Comparison of ENCODE assay signal across 8 cellular contexts in genomic region chr11:64225608-64226506, GRCh38. TPM values are rescaled to one million over a fixed set of nuclear protein-coding genes. Genes with fewer than 3 reads are reported as not detected.
DNase-seq lines count a peak whose midpoint lies in the region; ATAC-seq and TF ChIP-seq lines count a peak whose summit lies in the region.

NUDT22 (plus strand) TSS chr11:64226274; CDS start chr11:64226653, 379 bp downstream.
A gene with protein sequence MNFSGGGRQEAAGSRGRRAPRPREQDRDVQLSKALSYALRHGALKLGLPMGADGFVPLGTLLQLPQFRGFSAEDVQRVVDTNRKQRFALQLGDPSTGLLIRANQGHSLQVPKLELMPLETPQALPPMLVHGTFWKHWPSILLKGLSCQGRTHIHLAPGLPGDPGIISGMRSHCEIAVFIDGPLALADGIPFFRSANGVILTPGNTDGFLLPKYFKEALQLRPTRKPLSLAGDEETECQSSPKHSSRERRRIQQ (minus strand): TSS chr11:64226186. CDS start chr11:64225860, 326 bp downstream.

- CTCF ChIA-PET in Caco-2 (lab: Charles Lee), result interaction anchor here (0.6 to 1.5 kb wide), 5 partner anchors 21 to 365 kb away, joined by 3 to 7 read pairs (median 5); partner anchors contain the start of gene ESRRA
- CTCF ChIA-PET in activated naive CD4-positive, alpha-beta T cell treated with anti-CD3 and anti-CD28 coated beads for 36 hours (lab: Charles Lee), result interaction anchor here (0.9 to 3.2 kb wide), 4 partner anchors 10 to 76 kb away, joined by 3 to 13 read pairs (median 9); partner anchors contain the start of gene FERMT3

- DNase-seq in Caco-2 (peak; percentile 82 to 92), MG63 (peak; percentile 80), SK-N-MC (ENCODE audit: low read depth, low spot score) (no peak), germinal center (ENCODE audit: low spot score) (peak; percentile 91), occipital lobe (lab: John Stamatoyannopoulos, UW) (peak; percentile 85), superior temporal gyrus (ENCODE audit: extremely low spot score) (peak; percentile 92)
- DNase-seq in activated naive CD4-positive, alpha-beta T cell treated with anti-CD3 and anti-CD28 coated beads for 36 hours, result peak; percentile 94

- peak within 1 kb of the TSS; percentile 88 for H3K9ac ChIP-seq in SK-N-MC (ENCODE audit: insufficient read length)

- H3K27me3 Mint-ChIP-seq in Caco-2 (ENCODE audit: insufficient read depth, unreplicated experiment), result no peaks in the 10 kb centered on the region
- no peaks in the 10 kb centered on the region for H3K27me3 Mint-ChIP-seq in activated naive CD4-positive, alpha-beta T cell treated with anti-CD3 and anti-CD28 coated beads for 36 hours (ENCODE audit: low read depth)

- BruUV-seq in Caco-2 (replicated peaks; lab: Mats Ljungman, UMichigan), result TSS peak; percentile 41

- peak; percentile 28 to 29 for TF ChIP-seq CTCF in Caco-2 (IDR thresholded peaks at IDR 0.05; ENCODE audit: insufficient read depth in 1 of 2, low read depth in 1 of 2, low read length in 1 of 2, severe bottlenecking in 1 of 2, unreplicated experiment in 1 of 2)

- H3K36me3 ChIP-seq in Caco-2 (ENCODE audit: control insufficient read depth, insufficient read depth, low read length) (no peaks in the 10 kb centered on the region; the same call in 1 of the 2 replicates), MG63 (peaks cover 8% of the 10 kb centered on the region), SK-N-MC (ENCODE audit: insufficient read depth, low read length) (no peaks in the 10 kb centered on the region)

- intact Hi-C loops in Caco-2 (cut with micrococcal nuclease; ENCODE audit: unreplicated experiment), result no loop called here
- intact Hi-C loops in activated naive CD4-positive, alpha-beta T cell treated with anti-CD3 and anti-CD28 coated beads for 36 hours (cut with micrococcal nuclease), result loop anchor here (1.0 kb wide), 5 partner anchors 15 to 58 kb away; partner anchors contain the start of genes BAD and FKBP2

- no peaks in the 10 kb centered on the region for H3K27me3 ChIP-seq in Caco-2 (replicated peaks; ENCODE audit: control insufficient read depth, insufficient read depth, low read length)
- no peaks in the 10 kb centered on the region for H3K27me3 ChIP-seq in MG63

- peak within 1 kb of the TSS; percentile 39 for H3K27ac Mint-ChIP-seq in Caco-2 (ENCODE audit: unreplicated experiment)
- H3K27ac Mint-ChIP-seq in activated naive CD4-positive, alpha-beta T cell treated with anti-CD3 and anti-CD28 coated beads for 36 hours, result peak within 1 kb of the TSS; percentile 90

- peak within 1 kb of the TSS; percentile 64 for H3K27ac ChIP-seq in SK-N-MC

- peaks cover 26% of the 10 kb centered on the region for H3K4me1 ChIP-seq in Caco-2

- POLR2A ChIA-PET in Caco-2 (lab: Charles Lee), result interaction anchor here (1.0 to 1.3 kb wide), 3 partner anchors 15 to 78 kb away, joined by 4 to 11 read pairs (median 7); partner anchors contain the start of genes FKBP2 and STIP1

- H3K4me1 Mint-ChIP-seq in Caco-2 (ENCODE audit: low read depth, unreplicated experiment), result no peaks in the 10 kb centered on the region
- H3K4me1 Mint-ChIP-seq in activated naive CD4-positive, alpha-beta T cell treated with anti-CD3 and anti-CD28 coated beads for 36 hours (ENCODE audit: low read depth), result peaks cover 34% of the 10 kb centered on the region

- ATAC-seq in GM21529 (IDR thresholded peaks at IDR 0.05; ENCODE audit: unreplicated experiment), result peak; percentile 42

- H3K9me3 Mint-ChIP-seq in Caco-2 (ENCODE audit: unreplicated experiment), result no peaks in the 10 kb centered on the region
- no peaks in the 10 kb centered on the region for H3K9me3 Mint-ChIP-seq in activated naive CD4-positive, alpha-beta T cell treated with anti-CD3 and anti-CD28 coated beads for 36 hours

- H3K36me3 Mint-ChIP-seq in Caco-2 (ENCODE audit: insufficient read depth, unreplicated experiment), result peaks cover 23% of the 10 kb centered on the region
- peaks cover 4% of the 10 kb centered on the region for H3K36me3 Mint-ChIP-seq in activated naive CD4-positive, alpha-beta T cell treated with anti-CD3 and anti-CD28 coated beads for 36 hours (ENCODE audit: low read depth)

- H3K9me3 ChIP-seq in Caco-2 (no peaks in the 10 kb centered on the region), MG63 (no peaks in the 10 kb centered on the region), SK-N-MC (ENCODE audit: low read depth, low read length) (no peaks in the 10 kb centered on the region)

- H3K4me3 Mint-ChIP-seq in Caco-2 (ENCODE audit: unreplicated experiment), result peak within 1 kb of the TSS; percentile 81
- peak within 1 kb of the TSS; percentile 87 for H3K4me3 Mint-ChIP-seq in activated naive CD4-positive, alpha-beta T cell treated with anti-CD3 and anti-CD28 coated beads for 36 hours

- H3K4me3 ChIP-seq in Caco-2 (ENCODE audit: low read depth, low read length), result peak within 1 kb of the TSS; percentile 99
- peak within 1 kb of the TSS; percentile 90 for H3K4me3 ChIP-seq in MG63
- H3K4me3 ChIP-seq in SK-N-MC, result peak within 1 kb of the TSS; percentile 99

RNA-seq across cellular contexts. Expression of gene NUDT22, which starts in this region (rescaled TPM):
- total RNA-seq in Caco-2 (2022), result 31.9 and 33.4 TPM in 2 replicates
- total RNA-seq in MG63 (2014; rRNA removed; shearing (Covaris generic); ENCODE audit: low replicate concordance), result 21.5 and 34.2 TPM in 2 replicates
- total RNA-seq in activated naive CD4-positive, alpha-beta T cell treated with anti-CD3 and anti-CD28 coated beads for 36 hours, result 10 to 100 TPM; 51.4 to 51.9 TPM
- 11.2 TPM for total RNA-seq in occipital lobe

RNA-seq across cellular contexts. Expression of the second gene that starts in this region (rescaled TPM):
- 32.1 and 36.8 TPM in 2 replicates for total RNA-seq in Caco-2 (2022)
- 24.6 and 26.3 TPM in 2 replicates for total RNA-seq in MG63 (2014; rRNA removed; shearing (Covaris generic); ENCODE audit: low replicate concordance)
- total RNA-seq in activated naive CD4-positive, alpha-beta T cell treated with anti-CD3 and anti-CD28 coated beads for 36 hours, result 10 to 100 TPM; 18.2 to 18.3 TPM
- total RNA-seq in occipital lobe, result 7.3 TPM
